In the genomic region with DNA sequence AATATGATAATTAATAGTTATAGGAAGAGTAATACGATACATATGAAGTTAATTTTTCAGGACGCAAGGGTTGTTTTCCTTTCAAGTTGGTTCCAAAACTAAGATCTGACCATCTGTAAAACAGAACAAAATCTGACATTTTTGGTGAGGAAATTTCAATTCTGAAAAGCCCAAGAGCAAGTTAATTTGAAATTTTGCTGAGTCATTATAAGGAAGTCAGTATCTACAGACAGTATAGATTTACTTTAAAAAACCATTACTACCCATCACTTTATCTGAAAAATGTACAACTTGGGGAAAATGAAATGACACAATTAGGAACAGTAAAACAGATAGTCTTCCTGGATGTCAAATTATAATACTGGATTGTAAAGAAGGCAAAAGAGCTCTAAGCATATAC, we compare ENCODE assay signal across 31 cellular contexts. TPM values are rescaled to one million over a fixed set of nuclear protein-coding genes. Genes with fewer than 3 reads are reported as not detected.
DNase-seq lines count a peak whose midpoint lies in the region; ATAC-seq, FAIRE-seq and TF ChIP-seq lines count a peak whose summit lies in the region.
"Had no signal": no experiment of that assay in that cellular context is flagged by ENCODE, and none has a peak within 500 bp of the region (broad histone marks: within the 10 kb centered on the region; RNA-seq: fewer than 3 reads in every experiment).

No MANE protein-coding gene starts in this region.

- DNase-seq in activated naive CD4-positive, alpha-beta T cell treated with anti-CD3 and anti-CD28 coated beads for 36 hours = no peak
- DNase-seq in activated naive CD4-positive, alpha-beta T cell treated with anti-CD3 and anti-CD28 coated beads, Interleukin-2, amount 50 U/mL, for 16 hours = no peak
- DNase-seq in activated naive CD8-positive, alpha-beta T cell treated with anti-CD3 and anti-CD28 coated beads for 36 hours = no peak
- no peak for DNase-seq in stimulated activated naive B cell treated with anti-CD40 and anti-IgM and Interleukin-4, amounts not matched to agents 10 μg/mL and 1 μg/mL and 100 μg/mL, for 72 hours
- no peak for DNase-seq in GM12892 (ENCODE audit: insufficient read length)
- DNase-seq in HK-2 (ENCODE audit: unreplicated experiment) = no peak
- DNase-seq: activated CD4-positive, CD25-positive, alpha-beta regulatory T cell treated with anti-CD3 and anti-CD28 coated beads, Interleukin-2, amount 50 U/mL, for 72 hours; activated naive CD4-positive, alpha-beta T cell treated with Interleukin-2 at 50 U/mL for 16 hours; activated T-cell treated with anti-CD3 and anti-CD28 coated beads, Interleukin-2, amount 50 U/mL, for 48 hours; aorta; C1 segment of cervical spinal cord; COR-L47; DMS79; effector memory CD4-positive, alpha-beta T cell; erythroblast; GF-D8; glutamatergic neuron; GM23248; islet precursor cell; KBM-7; midbrain; naive thymus-derived CD8-positive, alpha-beta T cell; NCI-H1417 treated with DMSO at 0.1 percent for 48 hours; NCI-H446; NCI-H82; stomach; thyroid gland had no signal

- CTCF ChIA-PET in activated naive CD4-positive, alpha-beta T cell treated with anti-CD3 and anti-CD28 coated beads for 36 hours (lab: Charles Lee) = no interaction called here

- H3K27me3 ChIP-seq in HUES6 (ENCODE audit: control insufficient read depth, insufficient read depth, low read length) = no peaks in the 10 kb centered on the region
- H3K27me3 ChIP-seq: stomach, thyroid gland had no signal

- H3K9me3 ChIP-seq in HUES6 (ENCODE audit: control insufficient read depth, insufficient read depth, low read depth, low read length) = no peaks in the 10 kb centered on the region
- H3K9me3 ChIP-seq: stomach, thyroid gland had no signal

- no peak for TF ChIP-seq POLR2A in GM12892 (IDR thresholded peaks at IDR 0.05; ENCODE audit: low read depth, low read length)

- no peak for FAIRE-seq in GM12892 (lab: Jason Lieb, UNC)

- intact Hi-C loops in activated naive CD4-positive, alpha-beta T cell treated with anti-CD3 and anti-CD28 coated beads for 36 hours (cut with micrococcal nuclease) = no loop called here

- H3K4me3 ChIP-seq in HUES6 (ENCODE audit: low read depth, low read length) = no peak overlapping the region
- H3K4me3 ChIP-seq: coronary artery, GM23248, SK-N-MC, stomach, thyroid gland had no signal

- no peaks in the 10 kb centered on the region for H3K27me3 Mint-ChIP-seq in activated naive CD4-positive, alpha-beta T cell treated with anti-CD3 and anti-CD28 coated beads for 36 hours (ENCODE audit: low read depth)
- no peaks in the 10 kb centered on the region for H3K27me3 Mint-ChIP-seq in activated naive CD8-positive, alpha-beta T cell treated with anti-CD3 and anti-CD28 coated beads for 36 hours
- H3K27me3 Mint-ChIP-seq in stimulated activated naive B cell treated with anti-CD40 and anti-IgM and Interleukin-4, amounts not matched to agents 10 μg/mL and 1 μg/mL and 100 μg/mL, for 72 hours = no peaks in the 10 kb centered on the region
- H3K27me3 Mint-ChIP-seq: naive thymus-derived CD8-positive, alpha-beta T cell had no signal

- peaks cover 22% of the 10 kb centered on the region for H3K36me3 Mint-ChIP-seq in activated naive CD4-positive, alpha-beta T cell treated with anti-CD3 and anti-CD28 coated beads for 36 hours (ENCODE audit: low read depth)
- H3K36me3 Mint-ChIP-seq in activated naive CD8-positive, alpha-beta T cell treated with anti-CD3 and anti-CD28 coated beads for 36 hours = peaks cover 8% of the 10 kb centered on the region
- peaks cover 15 to 25% of the 10 kb centered on the region in 2 donors for H3K36me3 Mint-ChIP-seq in stimulated activated naive B cell treated with anti-CD40 and anti-IgM and Interleukin-4, amounts not matched to agents 10 μg/mL and 1 μg/mL and 100 μg/mL, for 72 hours

- no peak for ATAC-seq in stimulated activated naive B cell treated with anti-CD40 and anti-IgM and Interleukin-4, amounts not matched to agents 10 μg/mL and 1 μg/mL and 100 μg/mL, for 72 hours (replicated peaks)
- no peak for ATAC-seq in GM19328 (IDR thresholded peaks at IDR 0.05; ENCODE audit: unreplicated experiment)
- ATAC-seq: naive thymus-derived CD8-positive, alpha-beta T cell had no signal

- no peak overlapping the region for H3K9ac ChIP-seq in HUES6 (ENCODE audit: low read length)
- H3K9ac ChIP-seq: GM23248 had no signal

- H3K4me1 ChIP-seq in HUES6 (ENCODE audit: control insufficient read depth, insufficient read depth, low read length) = no peaks in the 10 kb centered on the region
- H3K4me1 ChIP-seq: stomach, thyroid gland had no signal

- peaks cover 86% of the 10 kb centered on the region for H3K36me3 ChIP-seq in HUES6 (ENCODE audit: control insufficient read depth, insufficient read depth, low read length)

- H3K9me3 Mint-ChIP-seq in activated naive CD4-positive, alpha-beta T cell treated with anti-CD3 and anti-CD28 coated beads for 36 hours = no peaks in the 10 kb centered on the region
- H3K9me3 Mint-ChIP-seq in activated naive CD8-positive, alpha-beta T cell treated with anti-CD3 and anti-CD28 coated beads for 36 hours = no peaks in the 10 kb centered on the region
- no peaks in the 10 kb centered on the region for H3K9me3 Mint-ChIP-seq in stimulated activated naive B cell treated with anti-CD40 and anti-IgM and Interleukin-4, amounts not matched to agents 10 μg/mL and 1 μg/mL and 100 μg/mL, for 72 hours
- H3K9me3 Mint-ChIP-seq: naive thymus-derived CD8-positive, alpha-beta T cell had no signal

- no peak overlapping the region for H3K4me3 Mint-ChIP-seq in activated naive CD4-positive, alpha-beta T cell treated with anti-CD3 and anti-CD28 coated beads for 36 hours
- H3K4me3 Mint-ChIP-seq in activated naive CD8-positive, alpha-beta T cell treated with anti-CD3 and anti-CD28 coated beads for 36 hours = no peak overlapping the region
- no peak overlapping the region for H3K4me3 Mint-ChIP-seq in stimulated activated naive B cell treated with anti-CD40 and anti-IgM and Interleukin-4, amounts not matched to agents 10 μg/mL and 1 μg/mL and 100 μg/mL, for 72 hours
- H3K4me3 Mint-ChIP-seq: naive thymus-derived CD8-positive, alpha-beta T cell had no signal

- H3K27ac ChIP-seq in HUES6 (ENCODE audit: low read depth, low read length) = peak overlapping the region; percentile 56
- H3K27ac ChIP-seq: coronary artery, GM23248, SK-N-MC, stomach, thyroid gland had no signal

- peaks cover 2% of the 10 kb centered on the region for H3K4me1 Mint-ChIP-seq in activated naive CD4-positive, alpha-beta T cell treated with anti-CD3 and anti-CD28 coated beads for 36 hours (ENCODE audit: low read depth)
- no peaks in the 10 kb centered on the region for H3K4me1 Mint-ChIP-seq in activated naive CD8-positive, alpha-beta T cell treated with anti-CD3 and anti-CD28 coated beads for 36 hours
- H3K4me1 Mint-ChIP-seq in stimulated activated naive B cell treated with anti-CD40 and anti-IgM and Interleukin-4, amounts not matched to agents 10 μg/mL and 1 μg/mL and 100 μg/mL, for 72 hours = peaks cover 0 to 2% of the 10 kb centered on the region in 2 donors
- H3K4me1 Mint-ChIP-seq: naive thymus-derived CD8-positive, alpha-beta T cell had no signal

- peak overlapping the region; percentile 58 for H3K27ac Mint-ChIP-seq in activated naive CD4-positive, alpha-beta T cell treated with anti-CD3 and anti-CD28 coated beads for 36 hours
- H3K27ac Mint-ChIP-seq in activated naive CD8-positive, alpha-beta T cell treated with anti-CD3 and anti-CD28 coated beads for 36 hours = peak overlapping the region; percentile 30
- H3K27ac Mint-ChIP-seq in stimulated activated naive B cell treated with anti-CD40 and anti-IgM and Interleukin-4, amounts not matched to agents 10 μg/mL and 1 μg/mL and 100 μg/mL, for 72 hours = peak overlapping the region; percentile 72

RNA-seq across cellular contexts. Expression of a gene that starts 12.5 kb away (rescaled TPM):
- 10 to 100 TPM; 41.2 to 43.4 TPM for total RNA-seq in activated naive CD4-positive, alpha-beta T cell treated with anti-CD3 and anti-CD28 coated beads for 36 hours
- total RNA-seq in activated naive CD8-positive, alpha-beta T cell treated with anti-CD3 and anti-CD28 coated beads for 36 hours = 10 to 100 TPM; 62.1 to 66.9 TPM
- 32.0 TPM for polyA plus RNA-seq in GM12892 (2012; ENCODE audit: missing spikeins)

RNA-seq across cellular contexts. Expression of a gene that starts 23.3 kb away (rescaled TPM):
- 10 to 100 TPM; 10.7 to 12.4 TPM for total RNA-seq in activated naive CD4-positive, alpha-beta T cell treated with anti-CD3 and anti-CD28 coated beads for 36 hours
- 1 to 10 TPM; 6.6 to 7.6 TPM for total RNA-seq in activated naive CD8-positive, alpha-beta T cell treated with anti-CD3 and anti-CD28 coated beads for 36 hours
- polyA plus RNA-seq in GM12892 (2012; ENCODE audit: missing spikeins) = 9.6 TPM
